ENCODE assay signal across 8 cellular contexts in the genomic region with DNA sequence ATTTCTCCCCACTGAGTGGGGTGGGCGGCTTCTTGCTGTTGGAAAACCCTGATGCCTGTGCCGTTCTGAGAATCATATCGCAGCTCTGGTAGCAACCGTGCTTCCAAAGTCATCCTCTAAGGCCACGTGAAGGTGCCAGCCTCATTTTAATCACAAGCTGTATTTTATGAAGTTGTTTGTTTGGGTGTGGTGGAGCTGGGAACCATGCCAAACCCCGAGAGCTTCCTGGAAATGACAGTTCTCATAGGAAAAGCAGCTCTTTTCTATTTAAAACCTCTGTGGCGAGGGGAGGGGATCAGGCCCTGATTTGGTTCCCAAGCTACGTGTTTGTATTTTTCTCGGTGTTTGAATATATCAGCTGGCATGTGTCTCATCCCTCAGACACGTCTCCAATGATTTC. TPM values are rescaled to one million over a fixed set of nuclear protein-coding genes. Genes with fewer than 3 reads are reported as not detected.
DNase-seq lines count a peak whose midpoint lies in the region; ATAC-seq and TF ChIP-seq lines count a peak whose summit lies in the region.

No MANE protein-coding gene starts in this region.

- DNase-seq in A172 (ENCODE audit: low spot score) (peak; percentile 97), KBM-7 (peak; percentile 80), T-helper 17 cell (no peak), MCF 10A (ENCODE audit: unreplicated experiment) (peak; percentile 87)
- peak; percentile 11 for DNase-seq in stimulated activated CD8-positive, alpha-beta memory T cell treated with anti-CD3 and anti-CD28 coated beads, Interleukin-7, amount 100 ng/mL, for 24 hours (ENCODE audit: low read depth)

- in situ Hi-C loops in KBM-7 (cut with MboI; ENCODE audit: low pct_unique_long_range_greater_than_20kb, low sequenced_read_pairs) = no loop called here

- CTCF ChIA-PET in MCF 10A (lab: Yijun Ruan, JAX) = interaction anchor here (0.7 to 1.9 kb wide), 11 partner anchors 15 to 191 kb away, joined by 3 to 8 read pairs (median 3); a partner anchor contains a TSS

- H3K27me3 ChIP-seq in layer of hippocampus (ENCODE audit: control insufficient read depth, insufficient read depth, low read length) = no peaks in the 10 kb centered on the region

- H3K36me3 Mint-ChIP-seq in T-helper 17 cell (ENCODE audit: low read depth) (no peaks in the 10 kb centered on the region), MCF 10A (ENCODE audit: insufficient read depth, unreplicated experiment) (peaks cover 66% of the 10 kb centered on the region)

- no TSS peak for BruUV-seq in MCF 10A (replicated peaks; lab: Mats Ljungman, UMichigan)

- ATAC-seq in T-helper 17 cell (peak; percentile 71), GM19452 (IDR thresholded peaks at IDR 0.05; ENCODE audit: unreplicated experiment) (no peak), HG02973 (IDR thresholded peaks at IDR 0.05; ENCODE audit: unreplicated experiment) (no peak)

- H3K4me3 Mint-ChIP-seq in T-helper 17 cell (peak overlapping the region; percentile 53), MCF 10A (ENCODE audit: unreplicated experiment) (peak overlapping the region; percentile 11)

- intact Hi-C loops in MCF 10A (cut with micrococcal nuclease) = loop anchor here (1.0 to 10.0 kb wide), 3 partner anchors 92 to 354 kb away; no protein-coding TSS in a partner anchor

- H3K4me1 Mint-ChIP-seq in T-helper 17 cell (peaks cover 43% of the 10 kb centered on the region), MCF 10A (ENCODE audit: insufficient read depth, unreplicated experiment) (peaks cover 24% of the 10 kb centered on the region)

- no peak for TF ChIP-seq CTCF in MCF 10A (IDR thresholded peaks at IDR 0.05; ENCODE audit: unreplicated experiment)

- H3K27me3 Mint-ChIP-seq in T-helper 17 cell (no peaks in the 10 kb centered on the region), MCF 10A (ENCODE audit: insufficient read depth, unreplicated experiment) (no peaks in the 10 kb centered on the region)

- no peaks in the 10 kb centered on the region for H3K9me3 Mint-ChIP-seq in MCF 10A (ENCODE audit: unreplicated experiment)

- H3K9me3 ChIP-seq in T-helper 17 cell (ENCODE audit: control insufficient read depth, low read length, poor library complexity, severe bottlenecking) = no peaks in the 10 kb centered on the region

- H3K27ac ChIP-seq in layer of hippocampus (ENCODE audit: low read depth, low read length) = peak overlapping the region; percentile 69

- H3K27ac Mint-ChIP-seq in T-helper 17 cell (peak overlapping the region; percentile 91), MCF 10A (ENCODE audit: low read depth, unreplicated experiment) (peak overlapping the region; percentile 85)

- POLR2A ChIA-PET in MCF 10A (lab: Yijun Ruan, JAX) = interaction anchor here (0.5 to 2.1 kb wide), 6 partner anchors 8 to 1202 kb away, joined by 3 to 11 read pairs (median 4); a partner anchor contains a TSS

RNA-seq across cellular contexts. Expression of a gene that starts 21.7 kb away (rescaled TPM):
- total RNA-seq in A172 (2014; rRNA removed; shearing (Covaris generic)) = 36.0 and 47.7 TPM in 2 replicates
- total RNA-seq in T-helper 17 cell (1 to 10 TPM; 7.7 to 7.9 TPM), MCF 10A (2022) (22.3 and 24.5 TPM in 2 replicates)

RNA-seq across cellular contexts. Expression of a gene that starts 21.8 kb away (rescaled TPM):
- 8.4 and 11.7 TPM in 2 replicates for total RNA-seq in A172 (2014; rRNA removed; shearing (Covaris generic))
- total RNA-seq in T-helper 17 cell = 1 to 10 TPM; 2.2 to 3.7 TPM
- 5.9 and 8.4 TPM in 2 replicates for total RNA-seq in MCF 10A (2022)

Comparison
In these comparisons a context has a peak if more than half of its experiments do, and no peak if none do; other contexts are left out.
1. DNase-seq: peak in A172 (single experiment), KBM-7 (single experiment), MCF 10A (single experiment) and stimulated activated CD8-positive, alpha-beta memory T cell treated with anti-CD3 and anti-CD28 coated beads, Interleukin-7, amount 100 ng/mL, for 24 hours (single experiment); none in T-helper 17 cell (0 of 3).